In genomic region chr9:130930804-130931349, GRCh38 we compare ENCODE assay signal across 29 cellular contexts. TPM values are rescaled to one million over a fixed set of nuclear protein-coding genes. Genes with fewer than 3 reads are reported as not detected.
"Had no signal": no experiment of that assay in that cellular context is flagged by ENCODE, and none has a peak within 500 bp of the region (broad histone marks: within the 10 kb centered on the region; RNA-seq: fewer than 3 reads in every experiment).

No MANE protein-coding gene starts in this region.

- H3K36me3 Mint-ChIP-seq: activated naive CD4-positive, alpha-beta T cell treated with anti-CD3 and anti-CD28 coated beads, Interleukin-2, amount 50 U/mL, for 24 hours; WTC11 had no signal

- H3K36me3 ChIP-seq: breast epithelium, SJSA1 had no signal

- H3K4me3 ChIP-seq: breast epithelium, coronary artery, PC-9, SJSA1 had no signal

- H3K27ac Mint-ChIP-seq: activated CD8-positive, alpha-beta T cell treated with anti-CD3 and anti-CD28 coated beads, Interleukin-2, amount 10 ng/mL, durations not matched to agents 7 days and 5 days; activated naive CD4-positive, alpha-beta T cell treated with anti-CD3 and anti-CD28 coated beads, Interleukin-2, amount 50 U/mL, for 24 hours; activated T-helper 1 cell treated with anti-CD3 and anti-CD28 coated beads, Interleukin-12 subunit alpha, Interleukin-12 subunit beta, Interleukin-2, Interleukin-4 antibody, amounts not matched to agents 30 ng/mL and 10 ng/mL and 1 ng/mL, durations not matched to agents 14 hours and 24 hours and 36 hours; T-helper 1 cell treated with Interleukin-12 subunit alpha and Interleukin-12 subunit beta and Interleukin-4 antibody, amounts not matched to agents 30 μg/mL and 1 μg/mL, for 36 hours had no signal

- H3K4me2 ChIP-seq: PC-9 had no signal

- H3K27ac ChIP-seq: breast epithelium, coronary artery, PC-9, SJSA1 had no signal

- H3K4me1 Mint-ChIP-seq: activated naive CD4-positive, alpha-beta T cell treated with anti-CD3 and anti-CD28 coated beads, Interleukin-2, amount 50 U/mL, for 24 hours had no signal

- H3K9me3 ChIP-seq: breast epithelium, SJSA1 had no signal

- H3K9me3 Mint-ChIP-seq: activated naive CD4-positive, alpha-beta T cell treated with anti-CD3 and anti-CD28 coated beads, Interleukin-2, amount 50 U/mL, for 24 hours; activated T-helper 1 cell treated with anti-CD3 and anti-CD28 coated beads, Interleukin-12 subunit alpha, Interleukin-12 subunit beta, Interleukin-2, Interleukin-4 antibody, amounts not matched to agents 30 ng/mL and 10 ng/mL and 1 ng/mL, durations not matched to agents 14 hours and 24 hours and 36 hours; T-helper 1 cell treated with Interleukin-12 subunit alpha and Interleukin-12 subunit beta and Interleukin-4 antibody, amounts not matched to agents 30 μg/mL and 1 μg/mL, for 36 hours; WTC11 had no signal

- H3K27me3 ChIP-seq: SJSA1 had no signal

- H3K4me3 Mint-ChIP-seq: activated CD8-positive, alpha-beta T cell treated with anti-CD3 and anti-CD28 coated beads, Interleukin-2, amount 10 ng/mL, durations not matched to agents 7 days and 5 days; activated naive CD4-positive, alpha-beta T cell treated with anti-CD3 and anti-CD28 coated beads, Interleukin-2, amount 50 U/mL, for 24 hours; activated T-helper 1 cell treated with anti-CD3 and anti-CD28 coated beads, Interleukin-12 subunit alpha, Interleukin-12 subunit beta, Interleukin-2, Interleukin-4 antibody, amounts not matched to agents 30 ng/mL and 10 ng/mL and 1 ng/mL, durations not matched to agents 14 hours and 24 hours and 36 hours; T-helper 1 cell treated with Interleukin-12 subunit alpha and Interleukin-12 subunit beta and Interleukin-4 antibody, amounts not matched to agents 30 μg/mL and 1 μg/mL, for 36 hours; WTC11 had no signal

- ATAC-seq: activated CD8-positive, alpha-beta T cell treated with anti-CD3 and anti-CD28 coated beads, Interleukin-2, amount 10 ng/mL, durations not matched to agents 7 days and 5 days; SK-N-SH treated with all-trans-retinoic acid at 6 μM for 48 hours; WTC11 had no signal

- H2AFZ ChIP-seq: PC-9 had no signal

- DNase-seq: activated CD4-positive, alpha-beta T cell treated with anti-CD3 and anti-CD28 coated beads for 48 hours; activated CD4-positive, alpha-beta T cell treated with anti-CD3 and anti-CD28 coated beads, Interleukin-2, amount 50 U/mL, for 4 hours; activated CD4-positive, CD25-positive, alpha-beta regulatory T cell treated with anti-CD3 and anti-CD28 coated beads, Interleukin-2, amount 50 U/mL, for 72 hours; activated CD8-positive, alpha-beta memory T cell treated with anti-CD3 and anti-CD28 coated beads, Interleukin-2, amount 50 U/mL, for 48 hours; activated CD8-positive, alpha-beta T cell treated with anti-CD3 and anti-CD28 coated beads, Interleukin-2, amount 10 ng/mL, durations not matched to agents 7 days and 5 days; activated effector memory CD4-positive, alpha-beta T cell treated with Interleukin-2 at 50 U/mL for 16 hours; activated naive CD4-positive, alpha-beta T cell; activated T-cell treated with anti-CD3 and anti-CD28 coated beads, Interleukin-2, amount 50 U/mL, for 1 hour; aorta; central memory CD4-positive, alpha-beta T cell; NCI-H1092; NCI-H1417 treated with DMSO at 0.1 percent for 48 hours; NCI-H1694 treated with DMSO at 0.1 percent for 48 hours; NCI-H2029 treated with DMSO at 0.1 percent for 48 hours; NCI-H510A treated with DMSO at 0.1 percent for 48 hours; NCI-H69; PC-9; Right ventricle myocardium superior had no signal

RNA-seq across cellular contexts. Expression of gene FIBCD1, which starts 8.2 kb away (rescaled TPM):
- total RNA-seq: activated CD8-positive, alpha-beta T cell treated with anti-CD3 and anti-CD28 coated beads, Interleukin-2, amount 10 ng/mL, durations not matched to agents 7 days and 5 days; activated T-helper 1 cell treated with anti-CD3 and anti-CD28 coated beads, Interleukin-12 subunit alpha, Interleukin-12 subunit beta, Interleukin-2, Interleukin-4 antibody, amounts not matched to agents 30 ng/mL and 10 ng/mL and 1 ng/mL, durations not matched to agents 14 hours and 24 hours and 36 hours; aorta had no signal

RNA-seq across cellular contexts. Expression of gene QRFP, which starts 34.3 kb away (rescaled TPM):
- total RNA-seq: activated CD8-positive, alpha-beta T cell treated with anti-CD3 and anti-CD28 coated beads, Interleukin-2, amount 10 ng/mL, durations not matched to agents 7 days and 5 days; activated T-helper 1 cell treated with anti-CD3 and anti-CD28 coated beads, Interleukin-12 subunit alpha, Interleukin-12 subunit beta, Interleukin-2, Interleukin-4 antibody, amounts not matched to agents 30 ng/mL and 10 ng/mL and 1 ng/mL, durations not matched to agents 14 hours and 24 hours and 36 hours; aorta; breast epithelium; chondrocyte; LHCN-M2; M059J; PC-9; Right ventricle myocardium superior; SJSA1; WTC11 had no signal
- polyA plus RNA-seq: aorta had no signal
